ENCODE assay signal across 1 cellular context in the genomic region with DNA sequence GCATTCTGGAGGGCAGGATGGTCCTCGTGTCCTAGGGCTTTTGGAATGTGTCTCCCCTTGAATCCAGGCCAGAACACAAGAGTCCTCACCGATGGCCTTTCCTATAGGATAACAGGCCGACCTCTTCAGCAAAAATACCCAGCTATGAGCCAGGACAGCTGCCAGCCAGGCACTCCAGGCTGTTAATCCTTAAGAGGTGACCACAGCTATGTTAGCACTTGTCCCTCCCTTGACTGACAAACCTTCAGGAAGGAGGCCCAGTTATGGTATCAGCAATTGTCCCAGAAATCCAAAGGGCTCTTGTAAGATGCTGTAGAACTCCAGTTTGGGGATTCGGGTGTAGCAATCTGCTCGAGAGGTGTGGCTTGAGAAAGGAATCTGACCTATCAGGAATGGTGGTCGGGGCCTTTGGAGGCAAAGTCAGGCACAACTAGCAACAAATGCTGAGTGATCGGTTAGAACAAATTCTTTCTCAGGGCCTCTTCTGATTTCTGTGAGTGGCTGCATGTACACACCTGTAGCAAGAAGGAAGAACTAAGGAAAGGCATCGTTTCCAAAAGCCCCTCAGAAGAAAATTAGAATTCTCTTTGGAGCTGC.
TF ChIP-seq lines count a peak whose summit lies in the region.

No MANE protein-coding gene starts in this region.

TF ChIP-seq in WTC11, 78 proteins besides CTCF, POLR2A, EP300 and RAD21 (continued from another document):
- TF ChIP-seq ATF2 (CRISPR knock-in tag; IDR thresholded peaks at IDR 0.05; ENCODE audit: borderline replicate concordance, low read depth) = no peak
- TF ChIP-seq ZNF121 (CRISPR knock-in tag; IDR thresholded peaks at IDR 0.05) = no peak
- TF ChIP-seq, protein P1, sequence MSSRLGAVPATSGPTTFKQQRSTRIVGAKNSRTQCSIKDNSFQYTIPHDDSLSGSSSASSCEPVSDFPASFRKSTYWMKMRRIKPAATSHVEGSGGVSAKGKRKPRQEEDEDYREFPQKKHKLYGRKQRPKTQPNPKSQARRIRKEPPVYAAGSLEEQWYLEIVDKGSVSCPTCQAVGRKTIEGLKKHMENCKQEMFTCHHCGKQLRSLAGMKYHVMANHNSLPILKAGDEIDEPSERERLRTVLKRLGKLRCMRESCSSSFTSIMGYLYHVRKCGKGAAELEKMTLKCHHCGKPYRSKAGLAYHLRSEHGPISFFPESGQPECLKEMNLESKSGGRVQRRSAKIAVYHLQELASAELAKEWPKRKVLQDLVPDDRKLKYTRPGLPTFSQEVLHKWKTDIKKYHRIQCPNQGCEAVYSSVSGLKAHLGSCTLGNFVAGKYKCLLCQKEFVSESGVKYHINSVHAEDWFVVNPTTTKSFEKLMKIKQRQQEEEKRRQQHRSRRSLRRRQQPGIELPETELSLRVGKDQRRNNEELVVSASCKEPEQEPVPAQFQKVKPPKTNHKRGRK (CRISPR knock-in tag; IDR thresholded peaks at IDR 0.05; ENCODE audit: borderline replicate concordance) = no peak
- no peak for TF ChIP-seq GRHL2 (CRISPR knock-in tag; IDR thresholded peaks at IDR 0.05; ENCODE audit: insufficient replicate concordance, severe bottlenecking)
- no peak for TF ChIP-seq MXD4 (CRISPR knock-in tag; IDR thresholded peaks at IDR 0.05; ENCODE audit: borderline replicate concordance)
